5 cellular contexts compared by ENCODE assay signal in genomic region chr7:43969586-43969985, GRCh38. TPM values are rescaled to one million over a fixed set of nuclear protein-coding genes. Genes with fewer than 3 reads are reported as not detected.
"Had no signal": no experiment of that assay in that cellular context is flagged by ENCODE, and none has a peak within 500 bp of the region (broad histone marks: within the 10 kb centered on the region; RNA-seq: fewer than 3 reads in every experiment).

No MANE protein-coding gene starts in this region.

RNA-seq across cellular contexts. Expression of gene SPDYE1, which starts 28.1 kb away (rescaled TPM):
- total RNA-seq: HepG2, HT-29, HT1080, IMR-90, K562 had no signal
